In the genomic region with DNA sequence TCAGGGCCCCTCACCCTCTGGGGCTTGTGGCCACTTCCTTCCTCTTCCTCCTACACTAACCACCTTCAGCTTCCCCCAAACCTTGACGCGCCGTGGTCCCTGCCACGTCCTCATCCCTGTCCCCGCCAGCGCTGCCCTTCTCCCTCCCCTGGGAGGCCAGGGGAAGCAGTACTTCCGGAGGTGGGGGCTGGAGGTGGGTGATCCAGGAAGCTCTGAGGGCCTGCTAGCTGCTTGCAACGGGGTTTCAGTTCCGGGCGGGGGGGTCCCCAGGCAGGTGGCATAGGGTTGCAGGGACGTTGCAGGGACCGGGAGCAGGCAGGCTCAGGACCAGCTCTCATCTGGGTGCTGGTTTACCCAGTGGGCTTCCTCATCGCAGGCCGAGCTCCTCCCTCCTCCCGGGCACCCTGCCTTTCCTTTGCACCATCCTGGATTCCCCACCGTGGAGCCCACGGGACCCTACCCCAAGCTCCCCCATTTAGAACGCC, we compare ENCODE assay signal across 8 cellular contexts.
A peak's percentile ranks its signal among the peaks of the same experiment; 100 is the strongest.
DNase-seq lines count a peak whose midpoint lies in the region; ATAC-seq and TF ChIP-seq lines count a peak whose summit lies in the region.

No MANE protein-coding gene starts in this region.

- H3K36me3 Mint-ChIP-seq in activated T-cell treated with anti-CD3 and anti-CD28 coated beads, Interleukin-2, amount 50 U/mL, for 4 hours (ENCODE audit: insufficient read depth): no peaks in the 10 kb centered on the region

- peak overlapping the region; percentile 74 for H3K4me3 Mint-ChIP-seq in activated T-cell treated with anti-CD3 and anti-CD28 coated beads, Interleukin-2, amount 50 U/mL, for 4 hours

- H3K9me3 Mint-ChIP-seq in activated T-cell treated with anti-CD3 and anti-CD28 coated beads, Interleukin-2, amount 50 U/mL, for 4 hours: peaks cover 5% of the 10 kb centered on the region

- peaks cover 98 to 100% of the 10 kb centered on the region in 2 experiments for H3K4me1 ChIP-seq in neutrophil (ENCODE audit: control insufficient read depth in 1 of 2, insufficient read depth in 1 of 2, low read depth in 1 of 2, low read length in 1 of 2)

- DNase-seq in GM10248 (ENCODE audit: extremely low spot score) (peak; percentile 77), DMS79 (lab: John Stamatoyannopoulos, UW) (no peak), DMS153 (lab: John Stamatoyannopoulos, UW) (no peak), SW480 (ENCODE audit: low spot score) (no peak)
- peak; percentile 33 for DNase-seq in activated T-cell treated with anti-CD3 and anti-CD28 coated beads, Interleukin-2, amount 50 U/mL, for 4 hours

- peaks cover 57% of the 10 kb centered on the region for H3K4me1 Mint-ChIP-seq in activated T-cell treated with anti-CD3 and anti-CD28 coated beads, Interleukin-2, amount 50 U/mL, for 4 hours (ENCODE audit: low read depth)

- peak overlapping the region; percentile 62 to 77 for H3K4me3 ChIP-seq in neutrophil (ENCODE audit: low read depth in 1 of 2, low read length in 1 of 2)

- CTCF ChIA-PET in GM10248 (lab: Yijun Ruan, JAX): interaction anchor here (0.9 to 2.4 kb wide), 5 partner anchors 10 to 226 kb away, joined by 3 to 9 read pairs (median 7); no protein-coding TSS in a partner anchor

- H3K27ac ChIP-seq in KOPT-K1 (ENCODE audit: low read depth, low read length, poor library complexity, severe bottlenecking) (peak overlapping the region; percentile 87), neutrophil (peak overlapping the region; percentile 100)

- no peak for ATAC-seq in activated T-cell treated with anti-CD3 and anti-CD28 coated beads, Interleukin-2, amount 50 U/mL, for 4 hours
- no peak for ATAC-seq in HG02588 (IDR thresholded peaks at IDR 0.05; ENCODE audit: unreplicated experiment)

- no peak for TF ChIP-seq CTCF in GM10248 (IDR thresholded peaks at IDR 0.05; ENCODE audit: control extremely low read depth, extremely low read depth, low read depth, missing control alignments)
- TF ChIP-seq CTCF in neutrophil (IDR thresholded peaks at IDR 0.05): peak; percentile 49

- POLR2A ChIA-PET in GM10248 (lab: Yijun Ruan, JAX): no interaction called here

- H3K27me3 Mint-ChIP-seq in activated T-cell treated with anti-CD3 and anti-CD28 coated beads, Interleukin-2, amount 50 U/mL, for 4 hours (ENCODE audit: low read depth): no peaks in the 10 kb centered on the region

- H3K36me3 ChIP-seq in KOPT-K1 (ENCODE audit: insufficient read depth, low read length) (no peaks in the 10 kb centered on the region), neutrophil (peaks cover 13% of the 10 kb centered on the region)

- peaks cover 5% of the 10 kb centered on the region for H3K9me3 ChIP-seq in KOPT-K1 (ENCODE audit: insufficient read depth, low read length, poor library complexity, severe bottlenecking)
- H3K9me3 ChIP-seq in neutrophil: no peaks in the 10 kb centered on the region

- H3K27me3 ChIP-seq in neutrophil: no peaks in the 10 kb centered on the region

Comparison
In these comparisons a context has a peak if more than half of its experiments do, and no peak if none do; other contexts are left out.
1. DNase-seq: peak in GM10248 (single experiment) and activated T-cell treated with anti-CD3 and anti-CD28 coated beads, Interleukin-2, amount 50 U/mL, for 4 hours (single experiment); none in DMS79 (single experiment), DMS153 (single experiment) and SW480 (single experiment).